ENCODE assay signal across 19 cellular contexts in the genomic region with DNA sequence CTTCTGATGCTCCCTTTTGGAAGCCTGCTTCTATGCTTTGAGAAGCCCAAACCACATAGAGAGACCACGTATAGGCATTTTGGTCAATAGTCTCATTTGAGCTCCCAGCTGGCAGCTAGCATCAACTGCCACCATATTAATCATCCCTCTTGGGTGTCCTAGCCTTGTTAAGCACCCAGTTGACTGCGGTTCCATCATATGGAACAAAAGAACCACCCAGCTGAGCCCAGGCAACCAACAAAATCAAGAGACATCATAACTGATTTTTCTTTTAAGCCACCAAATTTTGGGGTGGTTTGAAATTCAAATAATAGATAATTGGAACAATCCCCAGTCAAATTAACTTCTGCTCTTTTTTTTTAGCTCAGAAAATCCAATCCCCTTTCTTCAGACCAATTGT. TPM values are rescaled to one million over a fixed set of nuclear protein-coding genes. Genes with fewer than 3 reads are reported as not detected.
DNase-seq lines count a peak whose midpoint lies in the region; ATAC-seq, FAIRE-seq and TF ChIP-seq lines count a peak whose summit lies in the region.
"Had no signal": no experiment of that assay in that cellular context is flagged by ENCODE, and none has a peak within 500 bp of the region (broad histone marks: within the 10 kb centered on the region; RNA-seq: fewer than 3 reads in every experiment).

No MANE protein-coding gene starts in this region.

- no peak overlapping the region for H3K4me3 ChIP-seq in HepG2 (replicated peaks in 1 of 3; ENCODE audit: insufficient read depth in 1 of 3, low read depth in 2 of 3, low read length in 3 of 3)
- no peak overlapping the region for H3K4me3 ChIP-seq in right lobe of liver
- H3K4me3 ChIP-seq in H1 (ENCODE audit: extremely low read depth in 1 of 4, insufficient read depth in 2 of 4, low read depth in 3 of 4, low read length in 4 of 4): no peak overlapping the region
- H3K4me3 ChIP-seq in mesendoderm (ENCODE audit: low read length): no peak overlapping the region
- H3K4me3 ChIP-seq in trophoblast cell (ENCODE audit: low read depth, low read length): no peak overlapping the region
- H3K4me3 ChIP-seq: BLaER1 had no signal

- peaks cover 34% of the 10 kb centered on the region for H3K4me1 ChIP-seq in HepG2 (ENCODE audit: insufficient read depth, low read length)
- H3K4me1 ChIP-seq in right lobe of liver: peaks cover 0 to 16% (median 11%) of the 10 kb centered on the region in 4 donors
- peaks cover 0 to 19% (median 13%) of the 10 kb centered on the region in 4 experiments; a peak in 5 of 7 replicates for H3K4me1 ChIP-seq in H1 (replicated peaks in 1 of 4; ENCODE audit: control insufficient read depth in 3 of 4, insufficient read depth in 4 of 4, low read length in 3 of 4)
- H3K4me1 ChIP-seq in mesendoderm (ENCODE audit: control insufficient read depth, low read depth, low read length): peaks cover 9% of the 10 kb centered on the region
- H3K4me1 ChIP-seq in trophoblast cell (ENCODE audit: control insufficient read depth in 1 of 2, insufficient read depth in 2 of 2, low read length in 2 of 2): peaks cover 5% of the 10 kb centered on the region in 2 experiments
- H3K4me1 ChIP-seq: Caco-2 had no signal

- in situ Hi-C loops in HepG2 (cut with HindIII; ENCODE audit: extremely low pct_ligation_motif_present, low pct_unique_long_range_greater_than_20kb): no loop called here

- H3K9me3 ChIP-seq in HepG2 (ENCODE audit: low read length): no peaks in the 10 kb centered on the region
- no peaks in the 10 kb centered on the region for H3K9me3 ChIP-seq in right lobe of liver
- 0 out of 4 replicates have a peak, but pooled peaks cover 0 to 2% of the 10 kb centered on the region in 2 experiments for H3K9me3 ChIP-seq in H1 (ENCODE audit: insufficient read depth in 2 of 2, low read depth in 1 of 2, low read length in 1 of 2)
- H3K9me3 ChIP-seq in trophoblast cell (ENCODE audit: insufficient read depth, low read depth, low read length): no peaks in the 10 kb centered on the region
- H3K9me3 ChIP-seq: Caco-2 had no signal

- TF ChIP-seq EP300 in HepG2 (IDR thresholded peaks at IDR 0.05; ENCODE audit: low read depth in 2 of 2, low read length in 2 of 2): no peak
- TF ChIP-seq EP300 in HepG2 (CRISPR knock-in tag; IDR thresholded peaks at IDR 0.05; ENCODE audit: borderline replicate concordance): no peak
- no peak for TF ChIP-seq EP300 in H1 (IDR thresholded peaks at IDR 0.05; ENCODE audit: borderline replicate concordance in 1 of 2, low read depth in 2 of 2, low read length in 2 of 2)

- H4K5ac ChIP-seq in H1 (ENCODE audit: insufficient read length, low read depth, low read length) (no peak overlapping the region), mesendoderm (ENCODE audit: low read length) (no peak overlapping the region)

- H4K20me1 ChIP-seq in HepG2 (ENCODE audit: insufficient read depth, low read length): no peaks in the 10 kb centered on the region
- H4K20me1 ChIP-seq in H1 (replicated peaks in 1 of 2; ENCODE audit: control insufficient read depth in 1 of 2, insufficient read depth in 2 of 2, low read length in 2 of 2): no peaks in the 10 kb centered on the region
- H4K20me1 ChIP-seq: BLaER1 had no signal

- POLR2A ChIA-PET in HepG2 (lab: Yijun Ruan, JAX) (no interaction called here), H1 (lab: Charles Lee; ENCODE audit: partially characterized antibody) (interaction anchor here (0.8 to 1.6 kb wide), 4 partner anchors 22 to 47 kb away, joined by 3 to 4 read pairs (median 3); no protein-coding TSS in a partner anchor)

- H2AFZ ChIP-seq in HepG2 (ENCODE audit: low read length): no peak overlapping the region
- no peak overlapping the region for H2AFZ ChIP-seq in H1 (ENCODE audit: low read length)
- no peak overlapping the region for H2AFZ ChIP-seq in trophoblast cell (ENCODE audit: insufficient read depth, low read length, poor library complexity)

- H2BK5ac ChIP-seq in H1 (ENCODE audit: low read depth, low read length) (peak overlapping the region; percentile 96; the same call in 1 of the 2 replicates), mesendoderm (ENCODE audit: low read length) (no peak overlapping the region), trophoblast cell (ENCODE audit: low read depth, low read length, poor library complexity) (no peak overlapping the region)

- peak overlapping the region; percentile 82 for H3K4ac ChIP-seq in H1 (replicated peaks; ENCODE audit: insufficient read length, low read depth, low read length)
- H3K4ac ChIP-seq in mesendoderm (ENCODE audit: low read depth, low read length): peak overlapping the region; percentile 48
- no peak overlapping the region for H3K4ac ChIP-seq in trophoblast cell (ENCODE audit: low read depth, low read length)

- FAIRE-seq in HepG2 (lab: Jason Lieb, UNC) (no peak), H1 (lab: Jason Lieb, UNC) (no peak)
- FAIRE-seq: A204.1, GM12892 had no signal

- intact Hi-C loops in HepG2 (cut with micrococcal nuclease; ENCODE audit: unreplicated experiment): no loop called here
- intact Hi-C loops in right lobe of liver (cut with DNase I): no loop called here

- no peak overlapping the region for H4K12ac ChIP-seq in trophoblast cell (ENCODE audit: low read depth, low read length)

- H3K23ac ChIP-seq in H1 (ENCODE audit: insufficient read length) (no peak overlapping the region), mesendoderm (ENCODE audit: low read length) (no peak overlapping the region), trophoblast cell (ENCODE audit: low read length) (no peak overlapping the region)

- H4K8ac ChIP-seq in H1 (ENCODE audit: extremely low read depth, insufficient read depth, low read length) (no peak overlapping the region), mesendoderm (ENCODE audit: low read depth, low read length) (no peak overlapping the region), trophoblast cell (ENCODE audit: low read depth, low read length) (no peak overlapping the region)

- H3K56ac ChIP-seq in H1 (replicated peaks; ENCODE audit: insufficient read length, low read depth, low read length) (no peak overlapping the region), mesendoderm (ENCODE audit: low read length) (no peak overlapping the region)

- H3K27ac ChIP-seq in HepG2 (ENCODE audit: extremely low read length, insufficient read depth, low read length) (no peak overlapping the region), right lobe of liver (no peak overlapping the region), H1 (ENCODE audit: low read depth, low read length) (no peak overlapping the region), mesendoderm (ENCODE audit: low read depth, low read length) (no peak overlapping the region), trophoblast cell (ENCODE audit: low read depth, low read length) (no peak overlapping the region)
- H3K27ac ChIP-seq: 22Rv1, C4-2B had no signal

- BruUV-seq in HepG2 (replicated peaks; lab: Mats Ljungman, UMichigan): no TSS peak

- H2AK5ac ChIP-seq in H1 (ENCODE audit: low read depth, low read length): peak overlapping the region; percentile 56; the same call in 1 of the 2 replicates
- H2AK5ac ChIP-seq in mesendoderm (ENCODE audit: low read length): peak overlapping the region; percentile 8
- no peak overlapping the region for H2AK5ac ChIP-seq in trophoblast cell (ENCODE audit: low read length)

- no peak overlapping the region for H2BK15ac ChIP-seq in H1 (ENCODE audit: low read length)
- no peak overlapping the region for H2BK15ac ChIP-seq in mesendoderm (replicated peaks; ENCODE audit: low read depth)

- H3K79me1 ChIP-seq in H1 (ENCODE audit: low read depth, low read length) (no peaks in the 10 kb centered on the region), mesendoderm (ENCODE audit: low read length) (no peaks in the 10 kb centered on the region), trophoblast cell (ENCODE audit: low read length) (no peaks in the 10 kb centered on the region)

- no peak for TF ChIP-seq CTCF in HepG2 (CRISPR knock-in tag; IDR thresholded peaks at IDR 0.05)
- TF ChIP-seq CTCF in right lobe of liver (IDR thresholded peaks at IDR 0.05): no peak
- TF ChIP-seq CTCF in H1 (IDR thresholded peaks at IDR 0.05; ENCODE audit: control extremely low read depth in 1 of 3, insufficient read depth in 1 of 3, low read depth in 1 of 3, low read length in 3 of 3): no peak
- no peak for TF ChIP-seq CTCF in GM10266 (IDR thresholded peaks at IDR 0.05; ENCODE audit: control insufficient read depth, insufficient read depth, low read depth, missing control alignments)

- H2BK12ac ChIP-seq in H1 (ENCODE audit: low read depth, low read length) (peak overlapping the region; percentile 90; the same call in 1 of the 2 replicates), trophoblast cell (ENCODE audit: low read length) (no peak overlapping the region)

- no peak overlapping the region for H3K14ac ChIP-seq in H1 (ENCODE audit: insufficient read length)
- no peak overlapping the region for H3K14ac ChIP-seq in trophoblast cell (ENCODE audit: low read length)

- ATAC-seq in HepG2 (no peak), right lobe of liver (no peak)
- ATAC-seq: CD8-positive, alpha-beta T cell; HCT116 had no signal

- TF ChIP-seq POLR2A in HepG2 (IDR thresholded peaks at IDR 0.05; ENCODE audit: insufficient read depth in 1 of 2, low read depth in 2 of 2, low read length in 2 of 2) (no peak), right lobe of liver (IDR thresholded peaks at IDR 0.05) (no peak), H1 (IDR thresholded peaks at IDR 0.05; ENCODE audit: control extremely low read depth in 1 of 2, low read depth in 2 of 2, low read length in 2 of 2) (no peak)

- TF ChIP-seq RAD21 in HepG2 (CRISPR knock-in tag; IDR thresholded peaks at IDR 0.05): no peak
- no peak for TF ChIP-seq RAD21 in H1 (IDR thresholded peaks at IDR 0.05 in 1 of 2, conservative IDR thresholded peaks at IDR 0.05 in 1 of 2; ENCODE audit: low read depth in 2 of 2, low read length in 2 of 2)

- H3K18ac ChIP-seq in H1 (ENCODE audit: extremely low read depth, low read length) (peak overlapping the region; percentile 52; the same call in 1 of the 2 replicates), mesendoderm (ENCODE audit: low read length) (no peak overlapping the region), trophoblast cell (ENCODE audit: low read length) (no peak overlapping the region)

- no peaks in the 10 kb centered on the region for H3K79me2 ChIP-seq in HepG2 (ENCODE audit: insufficient read depth, low read length)
- H3K79me2 ChIP-seq in H1 (ENCODE audit: control insufficient read depth in 1 of 2, insufficient read depth in 2 of 2, low read length in 2 of 2): no peaks in the 10 kb centered on the region
- H3K79me2 ChIP-seq in mesendoderm (ENCODE audit: control insufficient read depth, insufficient read depth, low read length): no peaks in the 10 kb centered on the region
- no peaks in the 10 kb centered on the region for H3K79me2 ChIP-seq in trophoblast cell (ENCODE audit: control insufficient read depth, insufficient read depth, low read length, poor library complexity)

- DNase-seq in HepG2 (ENCODE audit: low spot score) (no peak), right lobe of liver (no peak), H1 (ENCODE audit: low read depth in 1 of 2, low spot score in 2 of 2) (no peak), mesendoderm (no peak), mesenteric fat pad (ENCODE audit: low spot score) (no peak), trophoblast cell (no peak), GM10266 (ENCODE audit: extremely low spot score) (no peak)
- DNase-seq: Caco-2; CD4-positive, CD25-positive, alpha-beta regulatory T cell; CD8-positive, alpha-beta T cell; DMS153; GF-D8; H9 had no signal

- peak overlapping the region; percentile 36; the same call in 1 of the 2 replicates for H2BK20ac ChIP-seq in H1 (ENCODE audit: low read length)

- peak overlapping the region; percentile 82 for H2BK120ac ChIP-seq in H1 (replicated peaks; ENCODE audit: low read depth, low read length)
- no peak overlapping the region for H2BK120ac ChIP-seq in mesendoderm (ENCODE audit: low read depth, low read length)
- no peak overlapping the region for H2BK120ac ChIP-seq in trophoblast cell (ENCODE audit: insufficient read depth, low read length, poor library complexity)

- H3K9ac ChIP-seq in HepG2 (ENCODE audit: insufficient read depth, low read depth, low read length): no peak overlapping the region
- no peak overlapping the region for H3K9ac ChIP-seq in H1 (replicated peaks in 1 of 4; ENCODE audit: extremely low read depth in 1 of 4, low read depth in 3 of 4, low read length in 3 of 4)
- no peak overlapping the region for H3K9ac ChIP-seq in mesendoderm (ENCODE audit: low read length)
- no peak overlapping the region for H3K9ac ChIP-seq in trophoblast cell (ENCODE audit: low read length)
- H3K9ac ChIP-seq: BLaER1 had no signal

- H3K27me3 ChIP-seq in HepG2 (ENCODE audit: control insufficient read depth in 1 of 2, insufficient read depth in 2 of 2, low read length in 2 of 2): no peaks in the 10 kb centered on the region
- H3K27me3 ChIP-seq in right lobe of liver: no peaks in the 10 kb centered on the region
- no peaks in the 10 kb centered on the region for H3K27me3 ChIP-seq in H1 (replicated peaks in 1 of 4; ENCODE audit: control insufficient read depth in 3 of 4, extremely low read depth in 1 of 4, insufficient read depth in 3 of 4, low read length in 3 of 4)
- H3K27me3 ChIP-seq in mesendoderm (ENCODE audit: insufficient read depth, low read length, poor library complexity): no peaks in the 10 kb centered on the region
- no peaks in the 10 kb centered on the region for H3K27me3 ChIP-seq in trophoblast cell (ENCODE audit: insufficient read depth, low read length)
- H3K27me3 ChIP-seq: BLaER1 had no signal

- WGBS in HepG2 (ENCODE audit: low lambda C conversion rate): 100% methylated on average over 2 of the region's 2 CpGs
- WGBS in right lobe of liver (ENCODE audit: insufficient coverage, low coverage, low lambda C conversion rate, missing lambda C conversion rate): 86% methylated on average over 2 of the region's 2 CpGs
- WGBS in H1 (ENCODE audit: extremely low coverage in 1 of 2, insufficient coverage in 1 of 2, insufficient read length in 1 of 2, insufficient replicate concordance in 2 of 2, low coverage in 1 of 2, low lambda C conversion rate in 2 of 2, missing lambda C conversion rate in 1 of 2), 2 experiments: 88% methylated on average over 2 of the region's 2 CpGs; no CpG with 5 or more reads in 1 of the 2 experiments
- WGBS in mesendoderm (ENCODE audit: extremely low coverage, insufficient coverage, low lambda C conversion rate): no CpG with 5 or more reads among the region's 2 CpGs
- no CpG with 5 or more reads among the region's 2 CpGs for WGBS in trophoblast cell (ENCODE audit: extremely low coverage, insufficient coverage, insufficient read length)

- H3K23me2 ChIP-seq in H1 (ENCODE audit: low read depth, low read length): no peaks in the 10 kb centered on the region

- CTCF ChIA-PET in HepG2 (lab: Yijun Ruan, JAX; ENCODE audit: low intra/inter-chr PET ratio, low total read pairs) (no interaction called here), H1 (lab: Charles Lee; ENCODE audit: partially characterized antibody) (interaction anchor here (0.7 to 1.7 kb wide), 3 partner anchors 20 to 80 kb away, joined by 3 read pairs; partner anchors contain the start of gene HS3ST3B1)

- H4K91ac ChIP-seq in H1 (replicated peaks; ENCODE audit: insufficient read length, low read length): peak overlapping the region; percentile 96
- H4K91ac ChIP-seq in trophoblast cell (ENCODE audit: low read depth, low read length): no peak overlapping the region

- H3K4me2 ChIP-seq in HepG2 (ENCODE audit: low read depth, low read length) (no peak overlapping the region), H1 (ENCODE audit: insufficient read depth in 1 of 2, low read depth in 2 of 2, low read length in 2 of 2) (no peak overlapping the region), mesendoderm (ENCODE audit: low read length) (no peak overlapping the region), trophoblast cell (ENCODE audit: low read length) (no peak overlapping the region)

- H3K36me3 ChIP-seq in HepG2 (replicated peaks in 1 of 2; ENCODE audit: control insufficient read depth in 1 of 2, insufficient read depth in 2 of 2, low read length in 2 of 2): no peaks in the 10 kb centered on the region; a peak in 1 of 5 replicates
- peaks cover 0 to 3% (median 0%) of the 10 kb centered on the region in 4 donors for H3K36me3 ChIP-seq in right lobe of liver
- no peaks in the 10 kb centered on the region; a peak in 1 of 8 replicates for H3K36me3 ChIP-seq in H1 (ENCODE audit: control insufficient read depth in 2 of 4, insufficient read depth in 4 of 4, low read length in 3 of 4)
- no peaks in the 10 kb centered on the region for H3K36me3 ChIP-seq in mesendoderm (ENCODE audit: control insufficient read depth, insufficient read depth, low read length)
- no peaks in the 10 kb centered on the region for H3K36me3 ChIP-seq in trophoblast cell (ENCODE audit: control insufficient read depth in 1 of 2, insufficient read depth in 2 of 2, low read length in 2 of 2)

RNA-seq across cellular contexts. Expression of gene HS3ST3B1, which starts 53.9 kb away (rescaled TPM):
- total RNA-seq in HepG2 (2016; rRNA removed; fragmentation: Illumina TruSeq; extraction: Trizol) (35.3 and 39.5 TPM in 2 replicates), right lobe of liver (10 to 100 TPM; 22.5 to 36.6 (median 28.2) TPM), mesenteric fat pad (3.6 TPM)
- total RNA-seq in HepG2 (2016; cell fraction: cytosol; rRNA removed; fragmentation: Illumina TruSeq; extraction: Trizol; ENCODE audit: low read depth): 5.0 and 5.5 TPM in 2 replicates
- 33.5 and 37.1 TPM in 2 replicates for total RNA-seq in HepG2 (2016; cell fraction: insoluble cytoplasmic fraction; rRNA removed; fragmentation: Illumina TruSeq; extraction: Trizol)
- 21.9 and 24.5 TPM in 2 replicates for total RNA-seq in HepG2 (2016; cell fraction: membrane; rRNA removed; fragmentation: Illumina TruSeq; extraction: Trizol)
- total RNA-seq in HepG2 (2016; cell fraction: nucleus; rRNA removed; fragmentation: Illumina TruSeq; extraction: Trizol): 34.7 and 37.1 TPM in 2 replicates
- polyA plus RNA-seq in HepG2 (2011; rRNA removed) (14.6 and 15.7 TPM in 2 replicates), H1 (2011; rRNA removed) (4.7 and 6.1 TPM in 2 replicates)
- 10.2 and 10.4 TPM in 2 replicates for polyA plus RNA-seq in HepG2 (2011; cell fraction: cytosol; rRNA removed)
- 16.6 and 20.5 TPM in 2 replicates for polyA plus RNA-seq in HepG2 (2011; cell fraction: nucleus; rRNA removed)
- 15.3 and 18.6 TPM in 2 replicates for polyA plus RNA-seq in HepG2 (2012)
- polyA plus RNA-seq in HepG2 (2016; cell fraction: cytosol; fragmentation: Illumina TruSeq; extraction: Trizol; ENCODE audit: low read depth): 1.9 and 2.3 TPM in 2 replicates
- polyA plus RNA-seq in HepG2 (2016; cell fraction: insoluble cytoplasmic fraction; fragmentation: Illumina TruSeq; extraction: Trizol; ENCODE audit: low read depth): 19.7 and 21.9 TPM in 2 replicates
- polyA plus RNA-seq in HepG2 (2016; cell fraction: membrane; fragmentation: Illumina TruSeq; extraction: Trizol; ENCODE audit: low read depth): 7.2 and 7.3 TPM in 2 replicates
- 39.2 and 41.9 TPM in 2 replicates for polyA plus RNA-seq in HepG2 (2016; cell fraction: nucleus; fragmentation: Illumina TruSeq; extraction: Trizol; ENCODE audit: insufficient read depth, low read depth)
- 67.6 TPM in 1 of 2 replicates, not detected in the other for polyA minus RNA-seq in HepG2 (2011; rRNA and poly(A)+ RNA removed; ENCODE audit: low replicate concordance)
- 34.2 and 35.7 TPM in 2 replicates for polyA minus RNA-seq in HepG2 (2011; cell fraction: cytosol; rRNA and poly(A)+ RNA removed)
- 25.6 and 26.4 TPM in 2 replicates for polyA minus RNA-seq in HepG2 (2011; cell fraction: nucleus; rRNA and poly(A)+ RNA removed)
- total RNA-seq in H1 (2021; fragmentation: NEBNext Ultra II Directional; extraction: Animal tissue kit (Norgen Biotek cat#: 25700)): 14.0 and 14.4 TPM in 2 replicates
- polyA plus RNA-seq in H1 (2011; cell fraction: cytosol; rRNA removed): 5.6 TPM
- 7.2 TPM for polyA plus RNA-seq in H1 (2011; cell fraction: nucleus; rRNA removed)
- 6.1 to 7.0 TPM (median 6.9 TPM) in 4 replicates for polyA plus RNA-seq in H1 (2012, experiment 1 of 2)
- polyA plus RNA-seq in H1 (2012, experiment 2 of 2): 2.1 TPM
- 6.1 TPM for polyA plus RNA-seq in H1 (2013, experiment 1 of 2)
- polyA plus RNA-seq in H1 (2013, experiment 2 of 2): 6.8 TPM
- 11.3 and 12.4 TPM in 2 replicates for polyA minus RNA-seq in H1 (2011; rRNA and poly(A)+ RNA removed)
- polyA minus RNA-seq in H1 (2011; cell fraction: cytosol; rRNA and poly(A)+ RNA removed): 14.5 TPM
- polyA minus RNA-seq in H1 (2011; cell fraction: nucleus; rRNA and poly(A)+ RNA removed): 23.0 TPM
- polyA plus RNA-seq in mesendoderm (2013, experiment 1 of 2): 2.8 TPM
- polyA plus RNA-seq in mesendoderm (2013, experiment 2 of 2): 2.8 TPM
- 8.0 and 9.1 TPM in 2 replicates for polyA plus RNA-seq in trophoblast cell (2013)
